In the genomic region with DNA sequence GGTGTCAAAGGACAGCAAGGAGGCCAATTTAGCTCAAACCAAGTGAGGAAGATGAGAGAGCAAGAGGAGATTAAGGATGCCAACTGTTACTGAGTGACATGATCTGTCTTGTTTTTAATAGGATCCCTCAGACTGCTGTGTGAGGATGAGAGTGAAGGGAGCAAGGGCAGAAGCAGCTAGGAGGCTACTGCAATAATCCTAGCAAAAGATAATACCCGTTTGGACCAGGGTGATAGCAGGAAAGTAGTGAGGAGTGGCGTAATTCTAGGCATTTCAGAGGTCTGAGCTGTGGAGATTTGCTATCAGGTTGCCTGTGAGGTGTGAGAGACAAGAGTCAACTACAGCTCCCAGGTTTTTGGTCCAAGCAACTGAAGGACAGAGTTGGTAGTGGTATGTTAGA, we compare ENCODE assay signal across 1 cellular context.
TF ChIP-seq lines count a peak whose summit lies in the region.

No MANE protein-coding gene starts in this region.

TF ChIP-seq in K562, 482 proteins besides CTCF, POLR2A, EP300 and RAD21 (continued from another document and continues in another):
- TF ChIP-seq, protein P1, sequence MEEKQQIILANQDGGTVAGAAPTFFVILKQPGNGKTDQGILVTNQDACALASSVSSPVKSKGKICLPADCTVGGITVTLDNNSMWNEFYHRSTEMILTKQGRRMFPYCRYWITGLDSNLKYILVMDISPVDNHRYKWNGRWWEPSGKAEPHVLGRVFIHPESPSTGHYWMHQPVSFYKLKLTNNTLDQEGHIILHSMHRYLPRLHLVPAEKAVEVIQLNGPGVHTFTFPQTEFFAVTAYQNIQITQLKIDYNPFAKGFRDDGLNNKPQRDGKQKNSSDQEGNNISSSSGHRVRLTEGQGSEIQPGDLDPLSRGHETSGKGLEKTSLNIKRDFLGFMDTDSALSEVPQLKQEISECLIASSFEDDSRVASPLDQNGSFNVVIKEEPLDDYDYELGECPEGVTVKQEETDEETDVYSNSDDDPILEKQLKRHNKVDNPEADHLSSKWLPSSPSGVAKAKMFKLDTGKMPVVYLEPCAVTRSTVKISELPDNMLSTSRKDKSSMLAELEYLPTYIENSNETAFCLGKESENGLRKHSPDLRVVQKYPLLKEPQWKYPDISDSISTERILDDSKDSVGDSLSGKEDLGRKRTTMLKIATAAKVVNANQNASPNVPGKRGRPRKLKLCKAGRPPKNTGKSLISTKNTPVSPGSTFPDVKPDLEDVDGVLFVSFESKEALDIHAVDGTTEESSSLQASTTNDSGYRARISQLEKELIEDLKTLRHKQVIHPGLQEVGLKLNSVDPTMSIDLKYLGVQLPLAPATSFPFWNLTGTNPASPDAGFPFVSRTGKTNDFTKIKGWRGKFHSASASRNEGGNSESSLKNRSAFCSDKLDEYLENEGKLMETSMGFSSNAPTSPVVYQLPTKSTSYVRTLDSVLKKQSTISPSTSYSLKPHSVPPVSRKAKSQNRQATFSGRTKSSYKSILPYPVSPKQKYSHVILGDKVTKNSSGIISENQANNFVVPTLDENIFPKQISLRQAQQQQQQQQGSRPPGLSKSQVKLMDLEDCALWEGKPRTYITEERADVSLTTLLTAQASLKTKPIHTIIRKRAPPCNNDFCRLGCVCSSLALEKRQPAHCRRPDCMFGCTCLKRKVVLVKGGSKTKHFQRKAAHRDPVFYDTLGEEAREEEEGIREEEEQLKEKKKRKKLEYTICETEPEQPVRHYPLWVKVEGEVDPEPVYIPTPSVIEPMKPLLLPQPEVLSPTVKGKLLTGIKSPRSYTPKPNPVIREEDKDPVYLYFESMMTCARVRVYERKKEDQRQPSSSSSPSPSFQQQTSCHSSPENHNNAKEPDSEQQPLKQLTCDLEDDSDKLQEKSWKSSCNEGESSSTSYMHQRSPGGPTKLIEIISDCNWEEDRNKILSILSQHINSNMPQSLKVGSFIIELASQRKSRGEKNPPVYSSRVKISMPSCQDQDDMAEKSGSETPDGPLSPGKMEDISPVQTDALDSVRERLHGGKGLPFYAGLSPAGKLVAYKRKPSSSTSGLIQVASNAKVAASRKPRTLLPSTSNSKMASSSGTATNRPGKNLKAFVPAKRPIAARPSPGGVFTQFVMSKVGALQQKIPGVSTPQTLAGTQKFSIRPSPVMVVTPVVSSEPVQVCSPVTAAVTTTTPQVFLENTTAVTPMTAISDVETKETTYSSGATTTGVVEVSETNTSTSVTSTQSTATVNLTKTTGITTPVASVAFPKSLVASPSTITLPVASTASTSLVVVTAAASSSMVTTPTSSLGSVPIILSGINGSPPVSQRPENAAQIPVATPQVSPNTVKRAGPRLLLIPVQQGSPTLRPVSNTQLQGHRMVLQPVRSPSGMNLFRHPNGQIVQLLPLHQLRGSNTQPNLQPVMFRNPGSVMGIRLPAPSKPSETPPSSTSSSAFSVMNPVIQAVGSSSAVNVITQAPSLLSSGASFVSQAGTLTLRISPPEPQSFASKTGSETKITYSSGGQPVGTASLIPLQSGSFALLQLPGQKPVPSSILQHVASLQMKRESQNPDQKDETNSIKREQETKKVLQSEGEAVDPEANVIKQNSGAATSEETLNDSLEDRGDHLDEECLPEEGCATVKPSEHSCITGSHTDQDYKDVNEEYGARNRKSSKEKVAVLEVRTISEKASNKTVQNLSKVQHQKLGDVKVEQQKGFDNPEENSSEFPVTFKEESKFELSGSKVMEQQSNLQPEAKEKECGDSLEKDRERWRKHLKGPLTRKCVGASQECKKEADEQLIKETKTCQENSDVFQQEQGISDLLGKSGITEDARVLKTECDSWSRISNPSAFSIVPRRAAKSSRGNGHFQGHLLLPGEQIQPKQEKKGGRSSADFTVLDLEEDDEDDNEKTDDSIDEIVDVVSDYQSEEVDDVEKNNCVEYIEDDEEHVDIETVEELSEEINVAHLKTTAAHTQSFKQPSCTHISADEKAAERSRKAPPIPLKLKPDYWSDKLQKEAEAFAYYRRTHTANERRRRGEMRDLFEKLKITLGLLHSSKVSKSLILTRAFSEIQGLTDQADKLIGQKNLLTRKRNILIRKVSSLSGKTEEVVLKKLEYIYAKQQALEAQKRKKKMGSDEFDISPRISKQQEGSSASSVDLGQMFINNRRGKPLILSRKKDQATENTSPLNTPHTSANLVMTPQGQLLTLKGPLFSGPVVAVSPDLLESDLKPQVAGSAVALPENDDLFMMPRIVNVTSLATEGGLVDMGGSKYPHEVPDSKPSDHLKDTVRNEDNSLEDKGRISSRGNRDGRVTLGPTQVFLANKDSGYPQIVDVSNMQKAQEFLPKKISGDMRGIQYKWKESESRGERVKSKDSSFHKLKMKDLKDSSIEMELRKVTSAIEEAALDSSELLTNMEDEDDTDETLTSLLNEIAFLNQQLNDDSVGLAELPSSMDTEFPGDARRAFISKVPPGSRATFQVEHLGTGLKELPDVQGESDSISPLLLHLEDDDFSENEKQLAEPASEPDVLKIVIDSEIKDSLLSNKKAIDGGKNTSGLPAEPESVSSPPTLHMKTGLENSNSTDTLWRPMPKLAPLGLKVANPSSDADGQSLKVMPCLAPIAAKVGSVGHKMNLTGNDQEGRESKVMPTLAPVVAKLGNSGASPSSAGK (IDR thresholded peaks at IDR 0.05): no peak
- TF ChIP-seq SAFB2 (IDR thresholded peaks at IDR 0.05; ENCODE audit: borderline replicate concordance, low read depth, low read length, severe bottlenecking) (no peak), OTX1 (CRISPR knock-in tag; IDR thresholded peaks at IDR 0.05) (no peak), SMARCE1 (IDR thresholded peaks at IDR 0.05) (peak; percentile 91), POLR3A (IDR thresholded peaks at IDR 0.05; ENCODE audit: borderline replicate concordance, extremely low read depth, insufficient read depth, insufficient read length) (no peak), ZNF780A (CRISPR knock-in tag; IDR thresholded peaks at IDR 0.05) (no peak), ZNF75A (CRISPR knock-in tag; IDR thresholded peaks at IDR 0.05) (no peak), SRSF3 (IDR thresholded peaks at IDR 0.05; ENCODE audit: insufficient read depth, low read length) (no peak), NR3C1 (CRISPR knock-in tag; IDR thresholded peaks at IDR 0.05) (no peak), RBM22 (IDR thresholded peaks at IDR 0.05; ENCODE audit: low read depth, low read length, poor library complexity, severe bottlenecking) (no peak), HOXB6 (CRISPR knock-in tag; IDR thresholded peaks at IDR 0.05; ENCODE audit: borderline replicate concordance) (no peak), L3MBTL2 (IDR thresholded peaks at IDR 0.05) (no peak), KAT2B (IDR thresholded peaks at IDR 0.05; ENCODE audit: low read depth, low read length) (no peak), GABPB2 (CRISPR knock-in tag; conservative IDR thresholded peaks at IDR 0.05) (no peak), COPS2 (conservative IDR thresholded peaks at IDR 0.05) (no peak), SIRT6 (IDR thresholded peaks at IDR 0.05; ENCODE audit: low read depth, low read length) (no peak), RUNX1 (IDR thresholded peaks at IDR 0.05; ENCODE audit: low read depth) (no peak), GTF2A2 (tag; IDR thresholded peaks at IDR 0.05) (no peak), CBFB (CRISPR knock-in tag; IDR thresholded peaks at IDR 0.05) (no peak), HDAC1 (IDR thresholded peaks at IDR 0.05) (peak in 1 of 2 experiments; percentile 91; a peak in 2 of 4 replicates), ZNF217 (CRISPR knock-in tag; IDR thresholded peaks at IDR 0.05) (no peak), PML (IDR thresholded peaks at IDR 0.05; ENCODE audit: low read length) (peak; percentile 86), ZBTB7A (IDR thresholded peaks at IDR 0.05; ENCODE audit: borderline replicate concordance, control insufficient read depth, low read depth, low read length) (no peak), MCM7 (IDR thresholded peaks at IDR 0.05) (no peak), SMARCB1 (IDR thresholded peaks at IDR 0.05; ENCODE audit: insufficient read length, low read depth) (no peak), NR4A1 (CRISPR knock-in tag; IDR thresholded peaks at IDR 0.05) (no peak), NR4A1 (tag; IDR thresholded peaks at IDR 0.05) (no peak), RFX7 (CRISPR knock-in tag; IDR thresholded peaks at IDR 0.05) (no peak), ZBTB17 (CRISPR knock-in tag; IDR thresholded peaks at IDR 0.05) (no peak), ZSCAN32 (CRISPR knock-in tag; IDR thresholded peaks at IDR 0.05) (no peak), ZNF12 (CRISPR knock-in tag; IDR thresholded peaks at IDR 0.05) (no peak), FIP1L1 (IDR thresholded peaks at IDR 0.05; ENCODE audit: low read depth, low read length, poor library complexity, severe bottlenecking) (no peak)
- TF ChIP-seq, protein P2, sequence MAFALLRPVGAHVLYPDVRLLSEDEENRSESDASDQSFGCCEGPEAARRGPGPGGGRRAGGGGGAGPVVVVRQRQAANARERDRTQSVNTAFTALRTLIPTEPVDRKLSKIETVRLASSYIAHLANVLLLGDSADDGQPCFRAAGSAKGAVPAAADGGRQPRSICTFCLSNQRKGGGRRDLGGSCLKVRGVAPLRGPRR (CRISPR knock-in tag; IDR thresholded peaks at IDR 0.05): no peak
- TF ChIP-seq, protein P3, sequence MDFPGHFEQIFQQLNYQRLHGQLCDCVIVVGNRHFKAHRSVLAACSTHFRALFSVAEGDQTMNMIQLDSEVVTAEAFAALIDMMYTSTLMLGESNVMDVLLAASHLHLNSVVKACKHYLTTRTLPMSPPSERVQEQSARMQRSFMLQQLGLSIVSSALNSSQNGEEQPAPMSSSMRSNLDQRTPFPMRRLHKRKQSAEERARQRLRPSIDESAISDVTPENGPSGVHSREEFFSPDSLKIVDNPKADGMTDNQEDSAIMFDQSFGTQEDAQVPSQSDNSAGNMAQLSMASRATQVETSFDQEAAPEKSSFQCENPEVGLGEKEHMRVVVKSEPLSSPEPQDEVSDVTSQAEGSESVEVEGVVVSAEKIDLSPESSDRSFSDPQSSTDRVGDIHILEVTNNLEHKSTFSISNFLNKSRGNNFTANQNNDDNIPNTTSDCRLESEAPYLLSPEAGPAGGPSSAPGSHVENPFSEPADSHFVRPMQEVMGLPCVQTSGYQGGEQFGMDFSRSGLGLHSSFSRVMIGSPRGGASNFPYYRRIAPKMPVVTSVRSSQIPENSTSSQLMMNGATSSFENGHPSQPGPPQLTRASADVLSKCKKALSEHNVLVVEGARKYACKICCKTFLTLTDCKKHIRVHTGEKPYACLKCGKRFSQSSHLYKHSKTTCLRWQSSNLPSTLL (IDR thresholded peaks at IDR 0.05): no peak; the same call in 1 of the 2 replicates
- TF ChIP-seq, protein P4, sequence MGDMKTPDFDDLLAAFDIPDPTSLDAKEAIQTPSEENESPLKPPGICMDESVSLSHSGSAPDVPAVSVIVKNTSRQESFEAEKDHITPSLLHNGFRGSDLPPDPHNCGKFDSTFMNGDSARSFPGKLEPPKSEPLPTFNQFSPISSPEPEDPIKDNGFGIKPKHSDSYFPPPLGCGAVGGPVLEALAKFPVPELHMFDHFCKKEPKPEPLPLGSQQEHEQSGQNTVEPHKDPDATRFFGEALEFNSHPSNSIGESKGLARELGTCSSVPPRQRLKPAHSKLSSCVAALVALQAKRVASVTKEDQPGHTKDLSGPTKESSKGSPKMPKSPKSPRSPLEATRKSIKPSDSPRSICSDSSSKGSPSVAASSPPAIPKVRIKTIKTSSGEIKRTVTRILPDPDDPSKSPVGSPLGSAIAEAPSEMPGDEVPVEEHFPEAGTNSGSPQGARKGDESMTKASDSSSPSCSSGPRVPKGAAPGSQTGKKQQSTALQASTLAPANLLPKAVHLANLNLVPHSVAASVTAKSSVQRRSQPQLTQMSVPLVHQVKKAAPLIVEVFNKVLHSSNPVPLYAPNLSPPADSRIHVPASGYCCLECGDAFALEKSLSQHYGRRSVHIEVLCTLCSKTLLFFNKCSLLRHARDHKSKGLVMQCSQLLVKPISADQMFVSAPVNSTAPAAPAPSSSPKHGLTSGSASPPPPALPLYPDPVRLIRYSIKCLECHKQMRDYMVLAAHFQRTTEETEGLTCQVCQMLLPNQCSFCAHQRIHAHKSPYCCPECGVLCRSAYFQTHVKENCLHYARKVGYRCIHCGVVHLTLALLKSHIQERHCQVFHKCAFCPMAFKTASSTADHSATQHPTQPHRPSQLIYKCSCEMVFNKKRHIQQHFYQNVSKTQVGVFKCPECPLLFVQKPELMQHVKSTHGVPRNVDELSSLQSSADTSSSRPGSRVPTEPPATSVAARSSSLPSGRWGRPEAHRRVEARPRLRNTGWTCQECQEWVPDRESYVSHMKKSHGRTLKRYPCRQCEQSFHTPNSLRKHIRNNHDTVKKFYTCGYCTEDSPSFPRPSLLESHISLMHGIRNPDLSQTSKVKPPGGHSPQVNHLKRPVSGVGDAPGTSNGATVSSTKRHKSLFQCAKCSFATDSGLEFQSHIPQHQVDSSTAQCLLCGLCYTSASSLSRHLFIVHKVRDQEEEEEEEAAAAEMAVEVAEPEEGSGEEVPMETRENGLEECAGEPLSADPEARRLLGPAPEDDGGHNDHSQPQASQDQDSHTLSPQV (IDR thresholded peaks at IDR 0.05): peak; percentile 41; the same call in 1 of the 2 replicates
- TF ChIP-seq, protein P5, sequence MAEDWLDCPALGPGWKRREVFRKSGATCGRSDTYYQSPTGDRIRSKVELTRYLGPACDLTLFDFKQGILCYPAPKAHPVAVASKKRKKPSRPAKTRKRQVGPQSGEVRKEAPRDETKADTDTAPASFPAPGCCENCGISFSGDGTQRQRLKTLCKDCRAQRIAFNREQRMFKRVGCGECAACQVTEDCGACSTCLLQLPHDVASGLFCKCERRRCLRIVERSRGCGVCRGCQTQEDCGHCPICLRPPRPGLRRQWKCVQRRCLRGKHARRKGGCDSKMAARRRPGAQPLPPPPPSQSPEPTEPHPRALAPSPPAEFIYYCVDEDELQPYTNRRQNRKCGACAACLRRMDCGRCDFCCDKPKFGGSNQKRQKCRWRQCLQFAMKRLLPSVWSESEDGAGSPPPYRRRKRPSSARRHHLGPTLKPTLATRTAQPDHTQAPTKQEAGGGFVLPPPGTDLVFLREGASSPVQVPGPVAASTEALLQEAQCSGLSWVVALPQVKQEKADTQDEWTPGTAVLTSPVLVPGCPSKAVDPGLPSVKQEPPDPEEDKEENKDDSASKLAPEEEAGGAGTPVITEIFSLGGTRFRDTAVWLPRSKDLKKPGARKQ (CRISPR knock-in tag; IDR thresholded peaks at IDR 0.05): no peak
- TF ChIP-seq, protein P6, sequence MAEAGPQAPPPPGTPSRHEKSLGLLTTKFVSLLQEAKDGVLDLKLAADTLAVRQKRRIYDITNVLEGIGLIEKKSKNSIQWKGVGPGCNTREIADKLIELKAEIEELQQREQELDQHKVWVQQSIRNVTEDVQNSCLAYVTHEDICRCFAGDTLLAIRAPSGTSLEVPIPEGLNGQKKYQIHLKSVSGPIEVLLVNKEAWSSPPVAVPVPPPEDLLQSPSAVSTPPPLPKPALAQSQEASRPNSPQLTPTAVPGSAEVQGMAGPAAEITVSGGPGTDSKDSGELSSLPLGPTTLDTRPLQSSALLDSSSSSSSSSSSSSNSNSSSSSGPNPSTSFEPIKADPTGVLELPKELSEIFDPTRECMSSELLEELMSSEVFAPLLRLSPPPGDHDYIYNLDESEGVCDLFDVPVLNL (CRISPR knock-in tag; IDR thresholded peaks at IDR 0.05; ENCODE audit: low read depth): no peak
- TF ChIP-seq, protein P7, sequence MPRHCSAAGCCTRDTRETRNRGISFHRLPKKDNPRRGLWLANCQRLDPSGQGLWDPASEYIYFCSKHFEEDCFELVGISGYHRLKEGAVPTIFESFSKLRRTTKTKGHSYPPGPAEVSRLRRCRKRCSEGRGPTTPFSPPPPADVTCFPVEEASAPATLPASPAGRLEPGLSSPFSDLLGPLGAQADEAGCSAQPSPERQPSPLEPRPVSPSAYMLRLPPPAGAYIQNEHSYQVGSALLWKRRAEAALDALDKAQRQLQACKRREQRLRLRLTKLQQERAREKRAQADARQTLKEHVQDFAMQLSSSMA (CRISPR knock-in tag; IDR thresholded peaks at IDR 0.05): no peak
- TF ChIP-seq, protein P8, sequence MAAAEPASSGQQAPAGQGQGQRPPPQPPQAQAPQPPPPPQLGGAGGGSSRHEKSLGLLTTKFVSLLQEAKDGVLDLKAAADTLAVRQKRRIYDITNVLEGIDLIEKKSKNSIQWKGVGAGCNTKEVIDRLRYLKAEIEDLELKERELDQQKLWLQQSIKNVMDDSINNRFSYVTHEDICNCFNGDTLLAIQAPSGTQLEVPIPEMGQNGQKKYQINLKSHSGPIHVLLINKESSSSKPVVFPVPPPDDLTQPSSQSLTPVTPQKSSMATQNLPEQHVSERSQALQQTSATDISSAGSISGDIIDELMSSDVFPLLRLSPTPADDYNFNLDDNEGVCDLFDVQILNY (CRISPR knock-in tag; IDR thresholded peaks at IDR 0.05): no peak
